ENCODE assay signal across 16 cellular contexts in genomic region chr1:213670692-213671023, GRCh38.
DNase-seq lines count a peak whose midpoint lies in the region; ATAC-seq and TF ChIP-seq lines count a peak whose summit lies in the region.
"Had no signal": no experiment of that assay in that cellular context is flagged by ENCODE, and none has a peak within 500 bp of the region (broad histone marks: within the 10 kb centered on the region; RNA-seq: fewer than 3 reads in every experiment).

No MANE protein-coding gene starts in this region.

- H3T11ph ChIP-seq in H9 (ENCODE audit: low read length), result no peak overlapping the region

- no peak overlapping the region for H3K4ac ChIP-seq in H9 (ENCODE audit: low read depth, low read length)

- CTCF ChIA-PET in CD8-positive, alpha-beta T cell (lab: Charles Lee), result interaction anchor here (1.6 kb wide), 1 partner anchor 452 kb away, joined by 12 read pairs; no protein-coding TSS in a partner anchor
- CTCF ChIA-PET in PC-9 (lab: Charles Lee), result no interaction called here

- no peak overlapping the region for H4K8ac ChIP-seq in H9 (replicated peaks; ENCODE audit: insufficient read length, low read depth, low read length)

- H3K36me3 ChIP-seq in CD8-positive, alpha-beta T cell (ENCODE audit: insufficient read depth, low read length), result no peaks in the 10 kb centered on the region
- no peaks in the 10 kb centered on the region for H3K36me3 ChIP-seq in PC-9 (ENCODE audit: low read depth)

- no peaks in the 10 kb centered on the region for H3K9me2 ChIP-seq in PC-9 (ENCODE audit: insufficient read depth)

- POLR2A ChIA-PET in CD8-positive, alpha-beta T cell (lab: Charles Lee), result no interaction called here
- POLR2A ChIA-PET in PC-9 (lab: Charles Lee; ENCODE audit: unreplicated experiment), result no interaction called here
- POLR2A ChIA-PET in naive thymus-derived CD8-positive, alpha-beta T cell (lab: Charles Lee), result no interaction called here

- no peak for ATAC-seq in CD8-positive, alpha-beta T cell
- ATAC-seq in naive thymus-derived CD8-positive, alpha-beta T cell, result no peak
- ATAC-seq in HG03521 (IDR thresholded peaks at IDR 0.05; ENCODE audit: unreplicated experiment), result no peak

- H3K9ac ChIP-seq in H9 (ENCODE audit: extremely low read depth, insufficient read length, low read length), result no peak overlapping the region

- no peaks in the 10 kb centered on the region for H4K20me1 ChIP-seq in PC-9 (ENCODE audit: insufficient read depth)
- H4K20me1 ChIP-seq in H9 (ENCODE audit: control insufficient read depth, insufficient read depth, insufficient read length), result no peaks in the 10 kb centered on the region

- H3K4me1 Mint-ChIP-seq in activated naive CD4-positive, alpha-beta T cell treated with anti-CD3 and anti-CD28 coated beads, Interleukin-2, amount 50 U/mL, for 24 hours, result peaks cover 25% of the 10 kb centered on the region
- peaks cover 7% of the 10 kb centered on the region for H3K4me1 Mint-ChIP-seq in CD8-positive, alpha-beta T cell (ENCODE audit: low read depth)
- peaks cover 3 to 10% (median 8%) of the 10 kb centered on the region in 4 donors for H3K4me1 Mint-ChIP-seq in naive thymus-derived CD8-positive, alpha-beta T cell
- H3K4me1 Mint-ChIP-seq in H9, result peaks cover 18 to 20% of the 10 kb centered on the region in 2 experiments
- H3K4me1 Mint-ChIP-seq: CD8-positive, alpha-beta memory T cell had no signal

- peaks cover 5% of the 10 kb centered on the region for H3K4me1 ChIP-seq in CD8-positive, alpha-beta T cell (ENCODE audit: insufficient read depth, low read length)
- H3K4me1 ChIP-seq in PC-9 (replicated peaks; ENCODE audit: insufficient read depth) (no peaks in the 10 kb centered on the region), H9 (ENCODE audit: insufficient read depth, low read length) (peaks cover 8% of the 10 kb centered on the region; the same call in 1 of the 2 replicates)

- H2BK5ac ChIP-seq in H9 (ENCODE audit: insufficient read length, low read length), result no peak overlapping the region

- H3K79me2 ChIP-seq in PC-9 (ENCODE audit: low read depth) (no peaks in the 10 kb centered on the region), H9 (ENCODE audit: insufficient read depth, low read length) (no peaks in the 10 kb centered on the region)

- H3K4me3 Mint-ChIP-seq in activated naive CD4-positive, alpha-beta T cell treated with anti-CD3 and anti-CD28 coated beads, Interleukin-2, amount 50 U/mL, for 24 hours, result peak overlapping the region; percentile 40
- H3K4me3 Mint-ChIP-seq in CD8-positive, alpha-beta T cell, result no peak overlapping the region
- peak overlapping the region in 2 of 10 donors; percentile 34 to 49 for H3K4me3 Mint-ChIP-seq in naive thymus-derived CD8-positive, alpha-beta T cell
- H3K4me3 Mint-ChIP-seq in H9, result peak overlapping the region in 1 of 2 experiments; percentile 50; a peak in 1 of 5 replicates

- no peak overlapping the region for H3K23ac ChIP-seq in H9 (ENCODE audit: insufficient read length, low read depth, low read length)

- no peak overlapping the region for H3K27ac ChIP-seq in CD8-positive, alpha-beta T cell (ENCODE audit: low read depth, low read length)
- no peak overlapping the region for H3K27ac ChIP-seq in PC-9
- H3K27ac ChIP-seq in H9 (ENCODE audit: insufficient read length, low read depth, low read length), result no peak overlapping the region
- H3K27ac ChIP-seq: HL-60 had no signal

- H3K27me3 ChIP-seq in CD8-positive, alpha-beta T cell (ENCODE audit: insufficient read depth, low read length), result no peaks in the 10 kb centered on the region
- H3K27me3 ChIP-seq in PC-9 (ENCODE audit: insufficient read depth, low read depth), result no peaks in the 10 kb centered on the region
- H3K27me3 ChIP-seq in H9 (ENCODE audit: insufficient read depth, low read length), result no peaks in the 10 kb centered on the region

- H2BK120ac ChIP-seq in H9 (ENCODE audit: low read depth, low read length, poor library complexity, severe bottlenecking), result no peak overlapping the region

- H3K4me3 ChIP-seq in CD8-positive, alpha-beta T cell (ENCODE audit: low read depth, low read length), result no peak overlapping the region
- no peak overlapping the region for H3K4me3 ChIP-seq in PC-9

- no peak overlapping the region for H3K14ac ChIP-seq in H9 (ENCODE audit: insufficient read depth, low read length)

- no peak overlapping the region for H2BK20ac ChIP-seq in H9 (ENCODE audit: low read depth, low read length, poor library complexity, severe bottlenecking)

- H3F3A ChIP-seq in PC-9 (ENCODE audit: insufficient read depth, low read depth), result no peaks in the 10 kb centered on the region

- H2BK12ac ChIP-seq in H9 (ENCODE audit: insufficient read length, low read depth, low read length), result no peak overlapping the region

- intact Hi-C loops in CD8-positive, alpha-beta T cell (cut with DNase I, micrococcal nuclease), result loop anchor here (5.0 to 10.0 kb wide), 3 partner anchors 317 to 664 kb away; partner anchors contain the start of gene PROX1 (in 1 of the 2)
- intact Hi-C loops in PC-9 (cut with micrococcal nuclease; ENCODE audit: unreplicated experiment), result no loop called here

- H3K56ac ChIP-seq in H9 (ENCODE audit: insufficient read length, low read depth, low read length), result no peak overlapping the region

- DNase-seq in activated naive CD4-positive, alpha-beta T cell (lab: John Stamatoyannopoulos, UW), result no peak
- DNase-seq in CD8-positive, alpha-beta T cell, result no peak
- DNase-seq in PC-9 (no peak), H9 (no peak), GM03348 (ENCODE audit: low spot score) (no peak)
- DNase-seq in naive thymus-derived CD8-positive, alpha-beta T cell, result no peak
- DNase-seq: 8988T, AML-193, C1 segment of cervical spinal cord, GDM1, IMR-90, KBM-7 had no signal

- H3K27me3 Mint-ChIP-seq in activated naive CD4-positive, alpha-beta T cell treated with anti-CD3 and anti-CD28 coated beads, Interleukin-2, amount 50 U/mL, for 24 hours, result no peaks in the 10 kb centered on the region
- H3K27me3 Mint-ChIP-seq in CD8-positive, alpha-beta T cell (ENCODE audit: low read depth), result no peaks in the 10 kb centered on the region
- no peaks in the 10 kb centered on the region for H3K27me3 Mint-ChIP-seq in naive thymus-derived CD8-positive, alpha-beta T cell
- H3K27me3 Mint-ChIP-seq in H9 (ENCODE audit: low read depth), result peaks cover 29% of the 10 kb centered on the region

- H3K27ac Mint-ChIP-seq in activated naive CD4-positive, alpha-beta T cell treated with anti-CD3 and anti-CD28 coated beads, Interleukin-2, amount 50 U/mL, for 24 hours, result peak overlapping the region; percentile 59
- peak overlapping the region; percentile 69 for H3K27ac Mint-ChIP-seq in CD8-positive, alpha-beta T cell
- peak overlapping the region in 6 of 10 donors; percentile 1 to 90 (median 35) for H3K27ac Mint-ChIP-seq in naive thymus-derived CD8-positive, alpha-beta T cell
- peak overlapping the region in 1 of 3 experiments; percentile 71; a peak in 1 of 7 replicates for H3K27ac Mint-ChIP-seq in H9

- BruUV-seq in PC-9 (replicated peaks; lab: Mats Ljungman, UMichigan), result no TSS peak

- WGBS in H9 (ENCODE audit: extremely low coverage, insufficient read length, low lambda C conversion rate), result no CpG with 5 or more reads among the region's 1 CpG

- H3K4me2 ChIP-seq in PC-9 (0 out of 2 replicates have a peak overlapping the region, but pooled peaks have one; percentile 5), H9 (ENCODE audit: insufficient read depth, insufficient read length, low read length) (no peak overlapping the region)

- H3K23me2 ChIP-seq in H9 (ENCODE audit: insufficient read length, low read depth, low read length, poor library complexity, severe bottlenecking), result no peaks in the 10 kb centered on the region

- TF ChIP-seq CTCF in CD8-positive, alpha-beta T cell (IDR thresholded peaks at IDR 0.05), result no peak
- TF ChIP-seq CTCF in PC-9 (conservative IDR thresholded peaks at IDR 0.05), result no peak
- TF ChIP-seq CTCF in H9 (conservative IDR thresholded peaks at IDR 0.05), result no peak

- no peaks in the 10 kb centered on the region for H3K9me3 Mint-ChIP-seq in activated naive CD4-positive, alpha-beta T cell treated with anti-CD3 and anti-CD28 coated beads, Interleukin-2, amount 50 U/mL, for 24 hours
- H3K9me3 Mint-ChIP-seq in CD8-positive, alpha-beta T cell, result no peaks in the 10 kb centered on the region
- H3K9me3 Mint-ChIP-seq in naive thymus-derived CD8-positive, alpha-beta T cell, result peaks cover 0 to 5% (median 0%) of the 10 kb centered on the region in 9 donors
- H3K9me3 Mint-ChIP-seq in H9, result peaks cover 4 to 7% of the 10 kb centered on the region in 2 experiments; a peak in 4 of 5 replicates

- no peak overlapping the region for H4K5ac ChIP-seq in H9 (ENCODE audit: insufficient read length, low read depth, low read length)

- no peak overlapping the region for H2AK5ac ChIP-seq in H9 (ENCODE audit: insufficient read length, low read length)

- H3K79me1 ChIP-seq in H9 (ENCODE audit: insufficient read depth, low read depth, low read length, poor library complexity, severe bottlenecking), result no peaks in the 10 kb centered on the region

- H2AFZ ChIP-seq in PC-9 (no peak overlapping the region), H9 (ENCODE audit: low read length) (no peak overlapping the region)

- H3K36me3 Mint-ChIP-seq in activated naive CD4-positive, alpha-beta T cell treated with anti-CD3 and anti-CD28 coated beads, Interleukin-2, amount 50 U/mL, for 24 hours, result no peaks in the 10 kb centered on the region
- no peaks in the 10 kb centered on the region for H3K36me3 Mint-ChIP-seq in CD8-positive, alpha-beta T cell
- no peaks in the 10 kb centered on the region for H3K36me3 Mint-ChIP-seq in naive thymus-derived CD8-positive, alpha-beta T cell
- H3K36me3 Mint-ChIP-seq in H9 (ENCODE audit: insufficient read depth in 1 of 3, low read depth in 3 of 3), result no peaks in the 10 kb centered on the region
- H3K36me3 Mint-ChIP-seq: CD8-positive, alpha-beta memory T cell had no signal

- no peak overlapping the region for H3K18ac ChIP-seq in H9 (ENCODE audit: insufficient read length, low read depth, low read length)

- H4K91ac ChIP-seq in H9 (ENCODE audit: insufficient read length, low read depth, low read length), result no peak overlapping the region

- H2BK15ac ChIP-seq in H9 (ENCODE audit: low read depth, low read length), result no peak overlapping the region

- H3K9me3 ChIP-seq in CD8-positive, alpha-beta T cell (ENCODE audit: low read length), result no peaks in the 10 kb centered on the region
- no peaks in the 10 kb centered on the region for H3K9me3 ChIP-seq in PC-9 (ENCODE audit: insufficient read depth, low read depth)
- no peaks in the 10 kb centered on the region for H3K9me3 ChIP-seq in H9 (ENCODE audit: control insufficient read depth, low read depth, low read length)
